23 cellular contexts compared by ENCODE assay signal in the genomic region with DNA sequence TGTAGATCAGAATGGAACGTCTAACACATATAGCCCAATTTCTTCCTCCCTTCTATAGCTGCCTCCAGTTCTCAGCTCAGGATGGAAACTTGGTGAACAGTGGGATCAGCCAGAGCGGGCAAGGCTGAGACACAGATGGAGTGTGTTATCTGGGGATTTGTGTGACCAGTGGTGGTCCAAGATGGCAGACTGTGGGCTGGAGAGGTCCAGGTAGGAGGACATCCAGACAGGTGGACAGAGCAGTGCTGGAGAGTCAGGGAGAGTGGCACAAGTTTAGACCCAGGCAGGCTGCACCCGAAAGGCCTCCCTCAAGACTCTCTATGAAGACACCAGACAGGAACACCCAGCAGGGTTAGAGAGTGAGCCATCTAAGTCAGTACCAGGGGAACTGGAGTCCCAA.
DNase-seq lines count a peak whose midpoint lies in the region; ATAC-seq and TF ChIP-seq lines count a peak whose summit lies in the region.
"Had no signal": no experiment of that assay in that cellular context is flagged by ENCODE, and none has a peak within 500 bp of the region (broad histone marks: within the 10 kb centered on the region; RNA-seq: fewer than 3 reads in every experiment).

No MANE protein-coding gene starts in this region.

- no peak overlapping the region for H3K4me3 Mint-ChIP-seq in nephron
- H3K4me3 Mint-ChIP-seq: CD4-positive, alpha-beta T cell had no signal

- 92% methylated on average over 3 of the region's 3 CpGs for WGBS in thyroid gland, 2 donors

- H3K4me1 ChIP-seq in thyroid gland, result peaks cover 15 to 19% of the 10 kb centered on the region in 2 donors
- H3K4me1 ChIP-seq: SJCRH30 had no signal

- no peaks in the 10 kb centered on the region for H3K9me3 ChIP-seq in thyroid gland
- H3K9me3 ChIP-seq: BLaER1 treated with 17β-estradiol and CSF1 and Interleukin-3, amounts not matched to agents 10 nM and 100 nM; SJCRH30 had no signal

- H3K36me3 ChIP-seq in thyroid gland, result no peaks in the 10 kb centered on the region
- H3K36me3 ChIP-seq: BLaER1 treated with 17β-estradiol and CSF1 and Interleukin-3, amounts not matched to agents 10 nM and 100 nM; SJCRH30 had no signal

- ATAC-seq in left lobe of liver (peak; percentile 29), left ventricle myocardium superior (no peak)
- ATAC-seq: HCT116, HepG2, Right ventricle myocardium inferior, SK-N-SH treated with all-trans-retinoic acid at 6 μM for 48 hours had no signal

- no peak for TF ChIP-seq POLR2A in thyroid gland (IDR thresholded peaks at IDR 0.05)

- no peak overlapping the region for H3K4me3 ChIP-seq in thyroid gland (replicated peaks in 1 of 3)
- H3K4me3 ChIP-seq: BLaER1 treated with 17β-estradiol and CSF1 and Interleukin-3, amounts not matched to agents 10 nM and 100 nM; PC-9; SJCRH30 had no signal

- peaks cover 23% of the 10 kb centered on the region for H3K4me1 Mint-ChIP-seq in nephron

- peaks cover 6% of the 10 kb centered on the region for H3K27me3 Mint-ChIP-seq in nephron (ENCODE audit: low read depth)
- H3K27me3 Mint-ChIP-seq: CD4-positive, alpha-beta T cell had no signal

- peak overlapping the region; percentile 22 for H3K27ac ChIP-seq in VCaP
- peak overlapping the region; percentile 25 to 41 (median 33) for H3K27ac ChIP-seq in thyroid gland
- H3K27ac ChIP-seq: BLaER1 treated with 17β-estradiol and CSF1 and Interleukin-3, amounts not matched to agents 10 nM and 100 nM; PC-9; SJCRH30 had no signal

- H3K27ac Mint-ChIP-seq in nephron, result peak overlapping the region in 2 of 3 experiments; percentile 10 to 87
- H3K27ac Mint-ChIP-seq: CD4-positive, alpha-beta T cell had no signal

- no peak for TF ChIP-seq CTCF in VCaP (conservative IDR thresholded peaks at IDR 0.05)
- TF ChIP-seq CTCF in nephron (IDR thresholded peaks at IDR 0.05; ENCODE audit: unreplicated experiment in 3 of 3), result no peak
- no peak for TF ChIP-seq CTCF in thyroid gland (IDR thresholded peaks at IDR 0.05)

- no peaks in the 10 kb centered on the region for H3K27me3 ChIP-seq in thyroid gland
- H3K27me3 ChIP-seq: BLaER1 treated with 17β-estradiol and CSF1 and Interleukin-3, amounts not matched to agents 10 nM and 100 nM had no signal

- intact Hi-C loops in thyroid gland (cut with DNase I), result no loop called here
- intact Hi-C loops in left ventricle myocardium superior (cut with micrococcal nuclease), result no loop called here

- no peaks in the 10 kb centered on the region for H3K9me3 Mint-ChIP-seq in nephron
- H3K9me3 Mint-ChIP-seq: CD4-positive, alpha-beta T cell had no signal

- no peaks in the 10 kb centered on the region for H3K36me3 Mint-ChIP-seq in nephron (ENCODE audit: low read depth)

- no peak for DNase-seq in left lobe of liver (ENCODE audit: low spot score)
- no peak for DNase-seq in thyroid gland
- DNase-seq in left ventricle myocardium superior, result no peak
- no peak for DNase-seq in retina
- DNase-seq in DMS153 treated with DMSO at 0.1 percent for 48 hours (lab: John Stamatoyannopoulos, UW; ENCODE audit: unreplicated experiment), result no peak
- DNase-seq in activated CD8-positive, alpha-beta memory T cell treated with anti-CD3 and anti-CD28 coated beads for 24 hours, result no peak
- DNase-seq: AML-193; CD4-positive, alpha-beta T cell; DND-41; Karpas-422; NCI-H1105; NCI-H1930; NCI-H446 treated with DMSO at 0.1 percent for 48 hours; NCI-H526; PC-9; SJCRH30 had no signal
